In the genomic region with DNA sequence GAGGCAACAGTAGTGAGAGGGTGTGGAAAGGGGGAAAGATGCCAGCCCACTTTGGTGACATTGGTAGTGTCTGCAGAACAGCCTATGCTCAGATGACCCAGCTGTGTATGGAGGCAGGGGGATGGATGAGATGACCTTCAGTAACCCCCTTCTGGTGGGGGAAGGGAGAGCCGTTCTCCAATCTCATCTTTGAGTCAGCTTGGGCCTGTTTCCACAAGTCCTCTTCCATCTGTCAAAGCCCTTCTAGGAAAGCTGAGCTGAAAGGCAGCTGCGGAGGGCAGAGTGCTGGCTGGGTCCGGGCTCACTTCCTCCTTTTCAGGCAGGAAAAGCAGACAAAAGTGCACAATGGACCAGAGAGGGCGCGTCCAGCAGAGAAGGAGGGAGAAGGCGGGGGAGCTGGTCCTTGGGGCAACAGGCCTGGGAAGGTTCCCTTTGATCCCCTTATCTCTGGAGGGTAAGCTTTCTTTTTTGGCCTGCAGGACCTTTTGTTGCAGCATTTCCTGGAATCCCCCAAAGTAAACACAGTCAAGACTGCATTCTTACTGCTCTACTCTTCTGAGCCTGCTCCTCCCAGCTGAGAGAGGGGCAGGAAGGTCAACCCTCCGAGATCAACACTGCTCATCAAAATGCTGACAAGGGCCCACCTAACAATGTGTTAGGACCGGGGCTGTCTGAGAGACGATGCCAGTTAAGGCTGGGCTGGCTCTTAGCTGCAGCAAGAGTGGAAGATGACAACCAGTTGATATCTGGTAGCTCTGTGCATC, we compare ENCODE assay signal across 1 cellular context.
TF ChIP-seq lines count a peak whose summit lies in the region.

No MANE protein-coding gene starts in this region.

TF ChIP-seq in HepG2, 621 proteins besides CTCF, POLR2A, EP300 and RAD21 (continues in another document):
- peak; percentile 19 for TF ChIP-seq IKZF4 (CRISPR knock-in tag; IDR thresholded peaks at IDR 0.05; ENCODE audit: borderline replicate concordance, low read depth, not compliant biosample characterization)
- peak; percentile 89; the same call in 1 of the 2 replicates for TF ChIP-seq RELA (CRISPR knock-in tag; IDR thresholded peaks at IDR 0.05)
- TF ChIP-seq TCF7 (IDR thresholded peaks at IDR 0.05; ENCODE audit: low read depth) = peak; percentile 98
- 0 out of 2 replicates have a peak, but pooled peaks have one; percentile 31 for TF ChIP-seq BRD4 (CRISPR knock-in tag; IDR thresholded peaks at IDR 0.05)
- TF ChIP-seq, protein P1, sequence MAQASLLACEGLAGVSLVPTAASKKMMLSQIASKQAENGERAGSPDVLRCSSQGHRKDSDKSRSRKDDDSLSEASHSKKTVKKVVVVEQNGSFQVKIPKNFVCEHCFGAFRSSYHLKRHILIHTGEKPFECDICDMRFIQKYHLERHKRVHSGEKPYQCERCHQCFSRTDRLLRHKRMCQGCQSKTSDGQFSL (CRISPR knock-in tag; IDR thresholded peaks at IDR 0.05) = peak; percentile 81
- no peak; the same call in 1 of the 2 replicates for TF ChIP-seq YEATS2 (CRISPR knock-in tag; IDR thresholded peaks at IDR 0.05; ENCODE audit: borderline replicate concordance)
- no peak for TF ChIP-seq ATF1 (CRISPR knock-in tag; IDR thresholded peaks at IDR 0.05)
- TF ChIP-seq, protein P2, sequence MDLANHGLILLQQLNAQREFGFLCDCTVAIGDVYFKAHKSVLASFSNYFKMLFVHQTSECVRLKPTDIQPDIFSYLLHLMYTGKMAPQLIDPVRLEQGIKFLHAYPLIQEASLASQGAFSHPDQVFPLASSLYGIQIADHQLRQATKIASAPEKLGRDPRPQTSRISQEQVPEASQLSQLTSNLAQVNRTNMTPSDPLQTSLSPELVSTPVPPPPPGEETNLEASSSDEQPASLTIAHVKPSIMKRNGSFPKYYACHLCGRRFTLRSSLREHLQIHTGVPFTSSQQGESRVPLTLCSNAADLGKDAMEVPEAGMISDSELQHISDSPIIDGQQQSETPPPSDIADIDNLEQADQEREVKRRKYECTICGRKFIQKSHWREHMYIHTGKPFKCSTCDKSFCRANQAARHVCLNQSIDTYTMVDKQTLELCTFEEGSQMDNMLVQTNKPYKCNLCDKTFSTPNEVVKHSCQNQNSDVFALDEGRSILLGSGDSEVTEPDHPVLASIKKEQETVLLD (CRISPR knock-in tag; IDR thresholded peaks at IDR 0.05; ENCODE audit: low read depth) = 0 out of 2 replicates have a peak, but pooled peaks have one; percentile 7
- TF ChIP-seq, protein P3, sequence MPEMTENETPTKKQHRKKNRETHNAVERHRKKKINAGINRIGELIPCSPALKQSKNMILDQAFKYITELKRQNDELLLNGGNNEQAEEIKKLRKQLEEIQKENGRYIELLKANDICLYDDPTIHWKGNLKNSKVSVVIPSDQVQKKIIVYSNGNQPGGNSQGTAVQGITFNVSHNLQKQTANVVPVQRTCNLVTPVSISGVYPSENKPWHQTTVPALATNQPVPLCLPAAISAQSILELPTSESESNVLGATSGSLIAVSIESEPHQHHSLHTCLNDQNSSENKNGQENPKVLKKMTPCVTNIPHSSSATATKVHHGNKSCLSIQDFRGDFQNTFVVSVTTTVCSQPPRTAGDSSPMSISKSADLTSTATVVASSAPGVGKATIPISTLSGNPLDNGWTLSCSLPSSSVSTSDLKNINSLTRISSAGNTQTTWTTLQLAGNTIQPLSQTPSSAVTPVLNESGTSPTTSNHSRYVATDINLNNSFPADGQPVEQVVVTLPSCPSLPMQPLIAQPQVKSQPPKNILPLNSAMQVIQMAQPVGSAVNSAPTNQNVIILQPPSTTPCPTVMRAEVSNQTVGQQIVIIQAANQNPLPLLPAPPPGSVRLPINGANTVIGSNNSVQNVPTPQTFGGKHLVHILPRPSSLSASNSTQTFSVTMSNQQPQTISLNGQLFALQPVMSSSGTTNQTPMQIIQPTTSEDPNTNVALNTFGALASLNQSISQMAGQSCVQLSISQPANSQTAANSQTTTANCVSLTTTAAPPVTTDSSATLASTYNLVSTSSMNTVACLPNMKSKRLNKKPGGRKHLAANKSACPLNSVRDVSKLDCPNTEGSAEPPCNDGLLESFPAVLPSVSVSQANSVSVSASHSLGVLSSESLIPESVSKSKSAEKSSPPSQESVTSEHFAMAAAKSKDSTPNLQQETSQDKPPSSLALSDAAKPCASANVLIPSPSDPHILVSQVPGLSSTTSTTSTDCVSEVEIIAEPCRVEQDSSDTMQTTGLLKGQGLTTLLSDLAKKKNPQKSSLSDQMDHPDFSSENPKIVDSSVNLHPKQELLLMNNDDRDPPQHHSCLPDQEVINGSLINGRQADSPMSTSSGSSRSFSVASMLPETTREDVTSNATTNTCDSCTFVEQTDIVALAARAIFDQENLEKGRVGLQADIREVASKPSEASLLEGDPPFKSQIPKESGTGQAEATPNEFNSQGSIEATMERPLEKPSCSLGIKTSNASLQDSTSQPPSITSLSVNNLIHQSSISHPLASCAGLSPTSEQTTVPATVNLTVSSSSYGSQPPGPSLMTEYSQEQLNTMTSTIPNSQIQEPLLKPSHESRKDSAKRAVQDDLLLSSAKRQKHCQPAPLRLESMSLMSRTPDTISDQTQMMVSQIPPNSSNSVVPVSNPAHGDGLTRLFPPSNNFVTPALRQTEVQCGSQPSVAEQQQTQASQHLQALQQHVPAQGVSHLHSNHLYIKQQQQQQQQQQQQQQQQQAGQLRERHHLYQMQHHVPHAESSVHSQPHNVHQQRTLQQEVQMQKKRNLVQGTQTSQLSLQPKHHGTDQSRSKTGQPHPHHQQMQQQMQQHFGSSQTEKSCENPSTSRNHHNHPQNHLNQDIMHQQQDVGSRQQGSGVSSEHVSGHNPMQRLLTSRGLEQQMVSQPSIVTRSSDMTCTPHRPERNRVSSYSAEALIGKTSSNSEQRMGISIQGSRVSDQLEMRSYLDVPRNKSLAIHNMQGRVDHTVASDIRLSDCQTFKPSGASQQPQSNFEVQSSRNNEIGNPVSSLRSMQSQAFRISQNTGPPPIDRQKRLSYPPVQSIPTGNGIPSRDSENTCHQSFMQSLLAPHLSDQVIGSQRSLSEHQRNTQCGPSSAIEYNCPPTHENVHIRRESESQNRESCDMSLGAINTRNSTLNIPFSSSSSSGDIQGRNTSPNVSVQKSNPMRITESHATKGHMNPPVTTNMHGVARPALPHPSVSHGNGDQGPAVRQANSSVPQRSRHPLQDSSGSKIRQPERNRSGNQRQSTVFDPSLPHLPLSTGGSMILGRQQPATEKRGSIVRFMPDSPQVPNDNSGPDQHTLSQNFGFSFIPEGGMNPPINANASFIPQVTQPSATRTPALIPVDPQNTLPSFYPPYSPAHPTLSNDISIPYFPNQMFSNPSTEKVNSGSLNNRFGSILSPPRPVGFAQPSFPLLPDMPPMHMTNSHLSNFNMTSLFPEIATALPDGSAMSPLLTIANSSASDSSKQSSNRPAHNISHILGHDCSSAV (CRISPR knock-in tag; IDR thresholded peaks at IDR 0.05; ENCODE audit: borderline replicate concordance) = no peak
- TF ChIP-seq, protein P4, sequence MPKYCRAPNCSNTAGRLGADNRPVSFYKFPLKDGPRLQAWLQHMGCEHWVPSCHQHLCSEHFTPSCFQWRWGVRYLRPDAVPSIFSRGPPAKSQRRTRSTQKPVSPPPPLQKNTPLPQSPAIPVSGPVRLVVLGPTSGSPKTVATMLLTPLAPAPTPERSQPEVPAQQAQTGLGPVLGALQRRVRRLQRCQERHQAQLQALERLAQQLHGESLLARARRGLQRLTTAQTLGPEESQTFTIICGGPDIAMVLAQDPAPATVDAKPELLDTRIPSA (CRISPR knock-in tag; IDR thresholded peaks at IDR 0.05; ENCODE audit: borderline replicate concordance) = 0 out of 2 replicates have a peak, but pooled peaks have one; percentile 26
- TF ChIP-seq, protein P5, sequence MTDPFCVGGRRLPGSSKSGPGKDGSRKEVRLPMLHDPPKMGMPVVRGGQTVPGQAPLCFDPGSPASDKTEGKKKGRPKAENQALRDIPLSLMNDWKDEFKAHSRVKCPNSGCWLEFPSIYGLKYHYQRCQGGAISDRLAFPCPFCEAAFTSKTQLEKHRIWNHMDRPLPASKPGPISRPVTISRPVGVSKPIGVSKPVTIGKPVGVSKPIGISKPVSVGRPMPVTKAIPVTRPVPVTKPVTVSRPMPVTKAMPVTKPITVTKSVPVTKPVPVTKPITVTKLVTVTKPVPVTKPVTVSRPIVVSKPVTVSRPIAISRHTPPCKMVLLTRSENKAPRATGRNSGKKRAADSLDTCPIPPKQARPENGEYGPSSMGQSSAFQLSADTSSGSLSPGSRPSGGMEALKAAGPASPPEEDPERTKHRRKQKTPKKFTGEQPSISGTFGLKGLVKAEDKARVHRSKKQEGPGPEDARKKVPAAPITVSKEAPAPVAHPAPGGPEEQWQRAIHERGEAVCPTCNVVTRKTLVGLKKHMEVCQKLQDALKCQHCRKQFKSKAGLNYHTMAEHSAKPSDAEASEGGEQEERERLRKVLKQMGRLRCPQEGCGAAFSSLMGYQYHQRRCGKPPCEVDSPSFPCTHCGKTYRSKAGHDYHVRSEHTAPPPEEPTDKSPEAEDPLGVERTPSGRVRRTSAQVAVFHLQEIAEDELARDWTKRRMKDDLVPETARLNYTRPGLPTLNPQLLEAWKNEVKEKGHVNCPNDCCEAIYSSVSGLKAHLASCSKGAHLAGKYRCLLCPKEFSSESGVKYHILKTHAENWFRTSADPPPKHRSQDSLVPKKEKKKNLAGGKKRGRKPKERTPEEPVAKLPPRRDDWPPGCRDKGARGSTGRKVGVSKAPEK (CRISPR knock-in tag; IDR thresholded peaks at IDR 0.05; ENCODE audit: borderline replicate concordance) = no peak
- TF ChIP-seq FOSL1 (CRISPR knock-in tag; IDR thresholded peaks at IDR 0.05; ENCODE audit: borderline replicate concordance) = peak; percentile 36; the same call in 1 of the 2 replicates
- peak; percentile 69; the same call in 1 of the 2 replicates for TF ChIP-seq IRF2 (CRISPR knock-in tag; IDR thresholded peaks at IDR 0.05)
- TF ChIP-seq FOXM1 (CRISPR knock-in tag; IDR thresholded peaks at IDR 0.05) = no peak
- TF ChIP-seq ZNF605 (CRISPR knock-in tag; IDR thresholded peaks at IDR 0.05) = no peak
- no peak for TF ChIP-seq KLF6 (CRISPR knock-in tag; IDR thresholded peaks at IDR 0.05)
- TF ChIP-seq CREB1 (IDR thresholded peaks at IDR 0.05) = no peak
- 0 out of 2 replicates have a peak, but pooled peaks have one; percentile 14 for TF ChIP-seq CREB1 (CRISPR knock-in tag; IDR thresholded peaks at IDR 0.05)
- TF ChIP-seq KLF9 (CRISPR knock-in tag; IDR thresholded peaks at IDR 0.05; ENCODE audit: low read depth) = no peak
- no peak for TF ChIP-seq ZNF766 (CRISPR knock-in tag; IDR thresholded peaks at IDR 0.05; ENCODE audit: borderline replicate concordance)
- TF ChIP-seq ZNF660 (CRISPR knock-in tag; IDR thresholded peaks at IDR 0.05; ENCODE audit: borderline replicate concordance, low read depth) = no peak
- no peak for TF ChIP-seq HES4 (CRISPR knock-in tag; IDR thresholded peaks at IDR 0.05; ENCODE audit: borderline replicate concordance)
- TF ChIP-seq ZNF331 (CRISPR knock-in tag; IDR thresholded peaks at IDR 0.05) = 0 out of 2 replicates have a peak, but pooled peaks have one; percentile 46
- TF ChIP-seq ZNF136 (CRISPR knock-in tag; IDR thresholded peaks at IDR 0.05; ENCODE audit: low read depth) = no peak; the same call in 1 of the 2 replicates
- no peak for TF ChIP-seq ZNF441 (CRISPR knock-in tag; IDR thresholded peaks at IDR 0.05; ENCODE audit: borderline replicate concordance)
- peak; percentile 86; the same call in 1 of the 2 replicates for TF ChIP-seq ZSCAN29 (CRISPR knock-in tag; conservative IDR thresholded peaks at IDR 0.05)
- TF ChIP-seq, protein P6, sequence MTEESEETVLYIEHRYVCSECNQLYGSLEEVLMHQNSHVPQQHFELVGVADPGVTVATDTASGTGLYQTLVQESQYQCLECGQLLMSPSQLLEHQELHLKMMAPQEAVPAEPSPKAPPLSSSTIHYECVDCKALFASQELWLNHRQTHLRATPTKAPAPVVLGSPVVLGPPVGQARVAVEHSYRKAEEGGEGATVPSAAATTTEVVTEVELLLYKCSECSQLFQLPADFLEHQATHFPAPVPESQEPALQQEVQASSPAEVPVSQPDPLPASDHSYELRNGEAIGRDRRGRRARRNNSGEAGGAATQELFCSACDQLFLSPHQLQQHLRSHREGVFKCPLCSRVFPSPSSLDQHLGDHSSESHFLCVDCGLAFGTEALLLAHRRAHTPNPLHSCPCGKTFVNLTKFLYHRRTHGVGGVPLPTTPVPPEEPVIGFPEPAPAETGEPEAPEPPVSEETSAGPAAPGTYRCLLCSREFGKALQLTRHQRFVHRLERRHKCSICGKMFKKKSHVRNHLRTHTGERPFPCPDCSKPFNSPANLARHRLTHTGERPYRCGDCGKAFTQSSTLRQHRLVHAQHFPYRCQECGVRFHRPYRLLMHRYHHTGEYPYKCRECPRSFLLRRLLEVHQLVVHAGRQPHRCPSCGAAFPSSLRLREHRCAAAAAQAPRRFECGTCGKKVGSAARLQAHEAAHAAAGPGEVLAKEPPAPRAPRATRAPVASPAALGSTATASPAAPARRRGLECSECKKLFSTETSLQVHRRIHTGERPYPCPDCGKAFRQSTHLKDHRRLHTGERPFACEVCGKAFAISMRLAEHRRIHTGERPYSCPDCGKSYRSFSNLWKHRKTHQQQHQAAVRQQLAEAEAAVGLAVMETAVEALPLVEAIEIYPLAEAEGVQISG (CRISPR knock-in tag; IDR thresholded peaks at IDR 0.05) = peak; percentile 76; the same call in 1 of the 2 replicates
- TF ChIP-seq ZNF652 (CRISPR knock-in tag; IDR thresholded peaks at IDR 0.05; ENCODE audit: borderline replicate concordance, low read depth) = no peak
- TF ChIP-seq ZNF598 (CRISPR knock-in tag; IDR thresholded peaks at IDR 0.05; ENCODE audit: borderline replicate concordance) = peak; percentile 39; the same call in 1 of the 2 replicates
- TF ChIP-seq PITX1 (CRISPR knock-in tag; IDR thresholded peaks at IDR 0.05) = peak; percentile 91; the same call in 1 of the 2 replicates
- no peak for TF ChIP-seq SKI (IDR thresholded peaks at IDR 0.05; ENCODE audit: partially characterized antibody)
- no peak for TF ChIP-seq ZBTB8A (CRISPR knock-in tag; IDR thresholded peaks at IDR 0.05; ENCODE audit: borderline replicate concordance, low read depth)
- TF ChIP-seq GABPB1 (CRISPR knock-in tag; IDR thresholded peaks at IDR 0.05) = peak; percentile 42
- TF ChIP-seq, protein P7, sequence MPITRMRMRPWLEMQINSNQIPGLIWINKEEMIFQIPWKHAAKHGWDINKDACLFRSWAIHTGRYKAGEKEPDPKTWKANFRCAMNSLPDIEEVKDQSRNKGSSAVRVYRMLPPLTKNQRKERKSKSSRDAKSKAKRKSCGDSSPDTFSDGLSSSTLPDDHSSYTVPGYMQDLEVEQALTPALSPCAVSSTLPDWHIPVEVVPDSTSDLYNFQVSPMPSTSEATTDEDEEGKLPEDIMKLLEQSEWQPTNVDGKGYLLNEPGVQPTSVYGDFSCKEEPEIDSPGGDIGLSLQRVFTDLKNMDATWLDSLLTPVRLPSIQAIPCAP (CRISPR knock-in tag; IDR thresholded peaks at IDR 0.05; ENCODE audit: low read depth) = 0 out of 2 replicates have a peak, but pooled peaks have one; percentile 45
- peak; percentile 73; the same call in 1 of the 2 replicates for TF ChIP-seq HNF4G (IDR thresholded peaks at IDR 0.05; ENCODE audit: borderline replicate concordance, low read depth, low read length)
- TF ChIP-seq HNF4G (CRISPR knock-in tag; IDR thresholded peaks at IDR 0.05; ENCODE audit: borderline replicate concordance, low read depth) = no peak
- peak; percentile 80 for TF ChIP-seq GFI1 (CRISPR knock-in tag; IDR thresholded peaks at IDR 0.05; ENCODE audit: borderline replicate concordance)
- TF ChIP-seq ZMYM2 (CRISPR knock-in tag; IDR thresholded peaks at IDR 0.05) = 0 out of 2 replicates have a peak, but pooled peaks have one; percentile 50
- no peak for TF ChIP-seq ZNF83 (CRISPR knock-in tag; IDR thresholded peaks at IDR 0.05; ENCODE audit: borderline replicate concordance)
- no peak for TF ChIP-seq ZNF549 (CRISPR knock-in tag; IDR thresholded peaks at IDR 0.05)
